In the genomic region with DNA sequence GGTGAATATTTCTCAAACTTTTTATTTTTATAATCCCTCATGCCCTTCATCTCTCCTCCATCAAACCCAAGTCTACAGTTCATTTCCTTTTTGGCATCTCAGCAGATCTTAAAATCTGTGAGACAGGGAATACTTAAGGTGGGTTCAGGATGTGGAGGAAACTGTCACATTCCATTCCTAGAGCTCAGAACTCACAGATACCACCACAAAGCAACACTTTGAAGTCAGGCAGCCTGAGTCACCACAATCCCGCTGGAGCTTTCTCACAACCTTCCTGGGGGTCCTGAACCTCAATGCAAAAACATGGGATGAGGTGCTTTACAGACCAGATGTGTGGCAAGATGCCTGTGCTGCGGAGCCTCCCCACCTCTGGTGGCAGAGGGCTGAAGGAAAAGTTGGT, we compare ENCODE assay signal across 17 cellular contexts.
DNase-seq lines count a peak whose midpoint lies in the region; ATAC-seq, FAIRE-seq and TF ChIP-seq lines count a peak whose summit lies in the region.
"Had no signal": no experiment of that assay in that cellular context is flagged by ENCODE, and none has a peak within 500 bp of the region (broad histone marks: within the 10 kb centered on the region; RNA-seq: fewer than 3 reads in every experiment).

No MANE protein-coding gene starts in this region.

- no peaks in the 10 kb centered on the region for H3K27me3 Mint-ChIP-seq in CD8-positive, alpha-beta T cell (ENCODE audit: low read depth)
- H3K27me3 Mint-ChIP-seq: activated B cell treated with CpG ODN at 0.5 μM for 24 hours; naive thymus-derived CD4-positive, alpha-beta T cell had no signal

- no peaks in the 10 kb centered on the region for H3K4me1 Mint-ChIP-seq in CD8-positive, alpha-beta T cell (ENCODE audit: low read depth)
- H3K4me1 Mint-ChIP-seq: activated B cell treated with CpG ODN at 0.5 μM for 24 hours; naive thymus-derived CD4-positive, alpha-beta T cell had no signal

- ATAC-seq in HG02588 (IDR thresholded peaks at IDR 0.05; ENCODE audit: unreplicated experiment) (no peak), psoas muscle (no peak)
- no peak for ATAC-seq in CD8-positive, alpha-beta T cell
- ATAC-seq: naive thymus-derived CD4-positive, alpha-beta T cell had no signal

- POLR2A ChIA-PET in CD8-positive, alpha-beta T cell (lab: Charles Lee), result no interaction called here

- TF ChIP-seq POLR2A in spleen (IDR thresholded peaks at IDR 0.05), result no peak

- H3K4me1 ChIP-seq in kidney (ENCODE audit: control insufficient read depth in 1 of 2, insufficient read depth in 1 of 2, low read depth in 1 of 2, low read length in 2 of 2) (no peaks in the 10 kb centered on the region), psoas muscle (no peaks in the 10 kb centered on the region), spleen (no peaks in the 10 kb centered on the region)
- no peaks in the 10 kb centered on the region for H3K4me1 ChIP-seq in CD8-positive, alpha-beta T cell (ENCODE audit: insufficient read depth, low read length)

- no peaks in the 10 kb centered on the region for H3K9me3 ChIP-seq in kidney (ENCODE audit: control insufficient read depth in 1 of 2, low read length in 2 of 2)
- H3K9me3 ChIP-seq in psoas muscle, result no peaks in the 10 kb centered on the region
- no peaks in the 10 kb centered on the region for H3K9me3 ChIP-seq in CD8-positive, alpha-beta T cell (ENCODE audit: low read length)
- no peaks in the 10 kb centered on the region for H3K9me3 ChIP-seq in spleen

- CTCF ChIA-PET in CD8-positive, alpha-beta T cell (lab: Charles Lee), result no interaction called here

- no peak overlapping the region for H3K9ac ChIP-seq in kidney (ENCODE audit: low read length in 2 of 2)

- H3K9me3 Mint-ChIP-seq in CD8-positive, alpha-beta T cell, result no peaks in the 10 kb centered on the region
- H3K9me3 Mint-ChIP-seq: activated B cell treated with CpG ODN at 0.5 μM for 24 hours; naive thymus-derived CD4-positive, alpha-beta T cell had no signal

- peaks cover 24% of the 10 kb centered on the region for H3K36me3 ChIP-seq in brain microvascular endothelial cell (replicated peaks)
- H3K36me3 ChIP-seq in kidney (ENCODE audit: control insufficient read depth in 1 of 2, insufficient read depth in 2 of 2, low read length in 2 of 2), result no peaks in the 10 kb centered on the region
- H3K36me3 ChIP-seq in psoas muscle (ENCODE audit: insufficient read depth in 1 of 2, low read depth in 1 of 2), result no peaks in the 10 kb centered on the region
- H3K36me3 ChIP-seq in CD8-positive, alpha-beta T cell (ENCODE audit: insufficient read depth, low read length), result no peaks in the 10 kb centered on the region
- no peaks in the 10 kb centered on the region for H3K36me3 ChIP-seq in spleen

- H3K27me3 ChIP-seq in brain microvascular endothelial cell (replicated peaks) (no peaks in the 10 kb centered on the region), psoas muscle (ENCODE audit: insufficient read depth in 3 of 3, low read length in 2 of 3) (no peaks in the 10 kb centered on the region), spleen (replicated peaks in 1 of 7) (no peaks in the 10 kb centered on the region)
- H3K27me3 ChIP-seq in CD8-positive, alpha-beta T cell (ENCODE audit: insufficient read depth, low read length), result no peaks in the 10 kb centered on the region

- H3K4me3 ChIP-seq in brain microvascular endothelial cell (ENCODE audit: low read depth, low read length) (no peak overlapping the region), kidney (ENCODE audit: low read length in 2 of 2) (no peak overlapping the region), psoas muscle (no peak overlapping the region), spleen (no peak overlapping the region)
- H3K4me3 ChIP-seq in CD8-positive, alpha-beta T cell (ENCODE audit: low read depth, low read length), result no peak overlapping the region

- H3K27ac Mint-ChIP-seq in CD8-positive, alpha-beta T cell, result no peak overlapping the region
- H3K27ac Mint-ChIP-seq: activated B cell treated with CpG ODN at 0.5 μM for 24 hours; naive thymus-derived CD4-positive, alpha-beta T cell had no signal

- DNase-seq in ACHN (peak; percentile 76), HS-5 (ENCODE audit: low read depth) (peak; percentile 62), brain microvascular endothelial cell (peak; percentile 81), kidney (peak; percentile 23), psoas muscle (no peak), spleen (no peak)
- DNase-seq in CD8-positive, alpha-beta T cell, result no peak
- DNase-seq: activated B cell treated with CpG ODN at 0.5 μM for 24 hours; activated T-cell treated with anti-CD3 and anti-CD28 coated beads for 4 hours; AML-193; GF-D8; naive thymus-derived CD4-positive, alpha-beta T cell; NCI-H1048; NCI-H526; SIG-M5 had no signal

- intact Hi-C loops in kidney (cut with DNase I), result no loop called here
- intact Hi-C loops in psoas muscle (cut with DNase I), result no loop called here
- intact Hi-C loops in CD8-positive, alpha-beta T cell (cut with DNase I, micrococcal nuclease), result no loop called here
- intact Hi-C loops in spleen (cut with DNase I; ENCODE audit: low total_unique reads), result no loop called here

- no peak for FAIRE-seq in kidney (lab: Jason Lieb, UNC)

- no peaks in the 10 kb centered on the region for H3K36me3 Mint-ChIP-seq in CD8-positive, alpha-beta T cell
- H3K36me3 Mint-ChIP-seq: naive thymus-derived CD4-positive, alpha-beta T cell had no signal

- WGBS in psoas muscle, 3 donors, result 76 to 86% (median 81%) methylated on average over 2 of the region's 2 CpGs
- WGBS in spleen, 5 donors, result 69 to 85% (median 77%) methylated on average over 2 of the region's 2 CpGs

- in situ Hi-C loops in ACHN (cut with HindIII; ENCODE audit: low pct_ligation_motif_present, low pct_unique_long_range_greater_than_20kb, low sequenced_read_pairs), result no loop called here
- in situ Hi-C loops in brain microvascular endothelial cell (cut with HindIII; ENCODE audit: low pct_ligation_motif_present, low sequenced_read_pairs), result no loop called here

- TF ChIP-seq CTCF in brain microvascular endothelial cell (IDR thresholded peaks at IDR 0.05; ENCODE audit: low read depth, low read length, missing control alignments) (no peak), kidney (IDR thresholded peaks at IDR 0.05; ENCODE audit: borderline replicate concordance, extremely low read depth, insufficient read depth) (no peak), psoas muscle (IDR thresholded peaks at IDR 0.05) (no peak), spleen (IDR thresholded peaks at IDR 0.05 in 8 of 11, conservative IDR thresholded peaks at IDR 0.05 in 3 of 11) (no peak)
- no peak for TF ChIP-seq CTCF in CD8-positive, alpha-beta T cell (IDR thresholded peaks at IDR 0.05)

- no peak overlapping the region for H3K4me3 Mint-ChIP-seq in CD8-positive, alpha-beta T cell
- H3K4me3 Mint-ChIP-seq: activated B cell treated with CpG ODN at 0.5 μM for 24 hours; naive thymus-derived CD4-positive, alpha-beta T cell had no signal

- peak overlapping the region; percentile 67 for H3K27ac ChIP-seq in brain microvascular endothelial cell
- no peak overlapping the region for H3K27ac ChIP-seq in kidney (ENCODE audit: low read depth in 2 of 2, low read length in 2 of 2)
- H3K27ac ChIP-seq in psoas muscle, result no peak overlapping the region
- no peak overlapping the region for H3K27ac ChIP-seq in CD8-positive, alpha-beta T cell (ENCODE audit: low read depth, low read length)
- no peak overlapping the region for H3K27ac ChIP-seq in spleen
- H3K27ac ChIP-seq: HL-60 had no signal

Comparison
In these comparisons a context has a peak if more than half of its experiments do, and no peak if none do; other contexts are left out.
1. DNase-seq: peak in ACHN (single experiment), HS-5 (single experiment), brain microvascular endothelial cell (single experiment) and kidney (single experiment); none in psoas muscle (0 of 2), CD8-positive, alpha-beta T cell (0 of 7) and spleen (single experiment).